In genomic region chr5:36744678-36745659, GRCh38 we compare ENCODE assay signal across 8 cellular contexts.
A peak's percentile ranks its signal among the peaks of the same experiment; 100 is the strongest.
DNase-seq lines count a peak whose midpoint lies in the region; ATAC-seq lines count a peak whose summit lies in the region.

No MANE protein-coding gene starts in this region.

- DNase-seq in AG20443 (ENCODE audit: low spot score) (peak; percentile 88), NCI-H146 (lab: John Stamatoyannopoulos, UW) (peak; percentile 50), T1000 (lab: John Stamatoyannopoulos, UW) (peak; percentile 72), dermis blood vessel endothelial cell (peak; percentile 63), left kidney (ENCODE audit: low read depth, low spot score) (peak; percentile 97)
- DNase-seq in stimulated activated CD4-positive, alpha-beta T cell treated with anti-CD3 and anti-CD28 coated beads, Interleukin-4, amount 100 ng/mL, for 24 hours: peak; percentile 28

- ATAC-seq in GM18502 (IDR thresholded peaks at IDR 0.05; ENCODE audit: poor library complexity, unreplicated experiment) (peak; percentile 76), HG02885 (IDR thresholded peaks at IDR 0.05; ENCODE audit: poor library complexity, unreplicated experiment) (peak; percentile 72)

Comparison
In these comparisons a context has a peak if more than half of its experiments do, and no peak if none do; other contexts are left out.
1. Peak in every context shown above with its lines: DNase-seq and ATAC-seq.
2. DNase-seq: peak in every context shown above with its lines; median percentile 97 in left kidney; 88 in AG20443; 72 in T1000; 63 in dermis blood vessel endothelial cell; 50 in NCI-H146; 28 in stimulated activated CD4-positive, alpha-beta T cell treated with anti-CD3 and anti-CD28 coated beads, Interleukin-4, amount 100 ng/mL, for 24 hours.